ENCODE assay signal across 14 cellular contexts in genomic region chr1:7478142-7478796, GRCh38.
A peak's percentile ranks its signal among the peaks of the same experiment; 100 is the strongest.
DNase-seq lines count a peak whose midpoint lies in the region; ATAC-seq, FAIRE-seq and TF ChIP-seq lines count a peak whose summit lies in the region.
"Had no signal": no experiment of that assay in that cellular context is flagged by ENCODE, and none has a peak within 500 bp of the region (broad histone marks: within the 10 kb centered on the region; RNA-seq: fewer than 3 reads in every experiment).

No MANE protein-coding gene starts in this region.

- no peaks in the 10 kb centered on the region for H3K27me3 Mint-ChIP-seq in activated CD8-positive, alpha-beta T cell treated with anti-CD3 and anti-CD28 coated beads, Interleukin-2, amount 10 ng/mL, durations not matched to agents 7 days and 5 days (ENCODE audit: low read depth)

- H3K56ac ChIP-seq in H1 (replicated peaks; ENCODE audit: insufficient read length, low read depth, low read length), result no peak overlapping the region

- H4K5ac ChIP-seq in H1 (ENCODE audit: insufficient read length, low read depth, low read length), result no peak overlapping the region

- no peak overlapping the region for H2BK20ac ChIP-seq in H1 (ENCODE audit: low read length)

- no peak for TF ChIP-seq POLR2A in H1 (IDR thresholded peaks at IDR 0.05; ENCODE audit: control extremely low read depth in 1 of 2, low read depth in 2 of 2, low read length in 2 of 2)
- no peak for TF ChIP-seq POLR2A in transverse colon (IDR thresholded peaks at IDR 0.05)

- H4K20me1 ChIP-seq in H1 (replicated peaks in 1 of 2; ENCODE audit: control insufficient read depth in 1 of 2, insufficient read depth in 2 of 2, low read length in 2 of 2), result peaks cover 0 to 5% of the 10 kb centered on the region in 2 experiments

- H3K14ac ChIP-seq in H1 (ENCODE audit: insufficient read length), result no peak overlapping the region

- no peaks in the 10 kb centered on the region for H3K36me3 Mint-ChIP-seq in activated CD8-positive, alpha-beta T cell treated with anti-CD3 and anti-CD28 coated beads, Interleukin-2, amount 10 ng/mL, durations not matched to agents 7 days and 5 days (ENCODE audit: low read depth)
- H3K36me3 Mint-ChIP-seq: neural progenitor cell had no signal

- TF ChIP-seq RAD21 in H1 (IDR thresholded peaks at IDR 0.05 in 1 of 2, conservative IDR thresholded peaks at IDR 0.05 in 1 of 2; ENCODE audit: low read depth in 2 of 2, low read length in 2 of 2), result no peak

- H3K9me3 Mint-ChIP-seq in activated CD8-positive, alpha-beta T cell treated with anti-CD3 and anti-CD28 coated beads, Interleukin-2, amount 10 ng/mL, durations not matched to agents 7 days and 5 days (ENCODE audit: insufficient read depth), result no peaks in the 10 kb centered on the region
- H3K9me3 Mint-ChIP-seq: activated CD8-positive, alpha-beta T cell treated with anti-CD3 and anti-CD28 coated beads for 36 hours; neural progenitor cell had no signal

- H3K23ac ChIP-seq in H1 (ENCODE audit: insufficient read length), result no peak overlapping the region

- peak overlapping the region; percentile 8; the same call in 1 of the 2 replicates for H4K8ac ChIP-seq in H1 (ENCODE audit: extremely low read depth, insufficient read depth, low read length)

- H3K23me2 ChIP-seq in H1 (ENCODE audit: low read depth, low read length), result peaks cover 6% of the 10 kb centered on the region; the same call in 1 of the 2 replicates

- H2BK12ac ChIP-seq in H1 (ENCODE audit: low read depth, low read length), result 0 out of 2 replicates have a peak overlapping the region, but pooled peaks have one; percentile 17

- no peak overlapping the region for H4K91ac ChIP-seq in H1 (replicated peaks; ENCODE audit: insufficient read length, low read length)

- H3K4ac ChIP-seq in H1 (replicated peaks; ENCODE audit: insufficient read length, low read depth, low read length), result no peak overlapping the region

- H2AFZ ChIP-seq in H1 (ENCODE audit: low read length), result no peak overlapping the region
- H2AFZ ChIP-seq: neural progenitor cell had no signal

- H3K9ac ChIP-seq in H1 (replicated peaks in 1 of 4; ENCODE audit: extremely low read depth in 1 of 4, low read depth in 3 of 4, low read length in 3 of 4), result no peak overlapping the region
- H3K9ac ChIP-seq: neural progenitor cell had no signal

- POLR2A ChIA-PET in H1 (lab: Charles Lee; ENCODE audit: partially characterized antibody), result no interaction called here
- POLR2A ChIA-PET in activated CD8-positive, alpha-beta T cell treated with anti-CD3 and anti-CD28 coated beads, Interleukin-2, amount 10 ng/mL, durations not matched to agents 7 days and 5 days (lab: Charles Lee), result no interaction called here

- H3K4me3 ChIP-seq in H1 (ENCODE audit: extremely low read depth in 1 of 4, insufficient read depth in 2 of 4, low read depth in 3 of 4, low read length in 4 of 4) (no peak overlapping the region), transverse colon (no peak overlapping the region)
- H3K4me3 ChIP-seq: neural progenitor cell, testis had no signal

- no peaks in the 10 kb centered on the region for H3K27me3 ChIP-seq in H1 (replicated peaks in 1 of 4; ENCODE audit: control insufficient read depth in 3 of 4, extremely low read depth in 1 of 4, insufficient read depth in 3 of 4, low read length in 3 of 4)
- H3K27me3 ChIP-seq in transverse colon, result no peaks in the 10 kb centered on the region
- H3K27me3 ChIP-seq: neural progenitor cell, testis had no signal

- H3K4me2 ChIP-seq in H1 (ENCODE audit: insufficient read depth in 1 of 2, low read depth in 2 of 2, low read length in 2 of 2), result no peak overlapping the region

- TF ChIP-seq CTCF in H1 (IDR thresholded peaks at IDR 0.05; ENCODE audit: control extremely low read depth in 1 of 3, insufficient read depth in 1 of 3, low read depth in 1 of 3, low read length in 3 of 3), result no peak
- TF ChIP-seq CTCF in transverse colon (IDR thresholded peaks at IDR 0.05), result no peak

- TF ChIP-seq EP300 in H1 (IDR thresholded peaks at IDR 0.05; ENCODE audit: borderline replicate concordance in 1 of 2, low read depth in 2 of 2, low read length in 2 of 2) (no peak), transverse colon (IDR thresholded peaks at IDR 0.05; ENCODE audit: low read depth) (no peak)

- no peak overlapping the region for H2BK5ac ChIP-seq in H1 (ENCODE audit: low read depth, low read length)

- H3K27ac ChIP-seq in H1 (ENCODE audit: low read depth, low read length), result no peak overlapping the region
- peak overlapping the region; percentile 60 to 69 (median 66) for H3K27ac ChIP-seq in transverse colon
- H3K27ac ChIP-seq: neural progenitor cell had no signal

- H3K9me3 ChIP-seq in H1 (ENCODE audit: insufficient read depth in 2 of 2, low read depth in 1 of 2, low read length in 1 of 2), result no peaks in the 10 kb centered on the region
- H3K9me3 ChIP-seq in transverse colon, result no peaks in the 10 kb centered on the region
- H3K9me3 ChIP-seq: testis had no signal

- intact Hi-C loops in Right ventricle myocardium inferior (cut with DNase I), result no loop called here
- intact Hi-C loops in Right ventricle myocardium superior (cut with DNase I), result no loop called here
- intact Hi-C loops in transverse colon (cut with DNase I; ENCODE audit: low total_unique reads), result no loop called here

- H3K79me2 ChIP-seq in H1 (ENCODE audit: control insufficient read depth in 1 of 2, insufficient read depth in 2 of 2, low read length in 2 of 2), result no peaks in the 10 kb centered on the region

- CTCF ChIA-PET in H1 (lab: Charles Lee; ENCODE audit: partially characterized antibody), result interaction anchor here (1.2 to 10.0 kb wide), 5 partner anchors 8 to 253 kb away, joined by 3 to 78 read pairs (median 4); no protein-coding TSS in a partner anchor
- CTCF ChIA-PET in activated CD8-positive, alpha-beta T cell treated with anti-CD3 and anti-CD28 coated beads, Interleukin-2, amount 10 ng/mL, durations not matched to agents 7 days and 5 days (lab: Charles Lee), result no interaction called here

- WGBS in H1 (ENCODE audit: extremely low coverage in 1 of 2, insufficient coverage in 1 of 2, insufficient read length in 1 of 2, insufficient replicate concordance in 2 of 2, low coverage in 1 of 2, low lambda C conversion rate in 2 of 2, missing lambda C conversion rate in 1 of 2), 2 experiments, result 84% methylated on average over 13 of the region's 13 CpGs; no CpG with 5 or more reads in 1 of the 2 experiments
- WGBS in transverse colon (ENCODE audit: low coverage in 1 of 2), 2 donors, result 35 to 62% methylated on average over 8 to 13 of the region's 13 CpGs

- H3K36me3 ChIP-seq in H1 (ENCODE audit: control insufficient read depth in 2 of 4, insufficient read depth in 4 of 4, low read length in 3 of 4), result no peaks in the 10 kb centered on the region
- no peaks in the 10 kb centered on the region for H3K36me3 ChIP-seq in transverse colon
- H3K36me3 ChIP-seq: neural progenitor cell had no signal

- H2BK120ac ChIP-seq in H1 (replicated peaks; ENCODE audit: low read depth, low read length), result no peak overlapping the region

- H3K27ac Mint-ChIP-seq in activated CD8-positive, alpha-beta T cell treated with anti-CD3 and anti-CD28 coated beads, Interleukin-2, amount 10 ng/mL, durations not matched to agents 7 days and 5 days, result no peak overlapping the region
- H3K27ac Mint-ChIP-seq: activated CD8-positive, alpha-beta T cell treated with anti-CD3 and anti-CD28 coated beads for 36 hours; neural progenitor cell had no signal

- no peak for FAIRE-seq in H1 (lab: Jason Lieb, UNC)

- in situ Hi-C loops in transverse colon (cut with MboI; ENCODE audit: low pct_ligation_motif_present in 1 of 4, low pct_unique_long_range_greater_than_20kb in 1 of 4, low sequenced_read_pairs in 3 of 4), result no loop called here

- H3K79me1 ChIP-seq in H1 (ENCODE audit: low read depth, low read length), result no peaks in the 10 kb centered on the region

- no peaks in the 10 kb centered on the region for H3K4me1 Mint-ChIP-seq in activated CD8-positive, alpha-beta T cell treated with anti-CD3 and anti-CD28 coated beads, Interleukin-2, amount 10 ng/mL, durations not matched to agents 7 days and 5 days (ENCODE audit: low read depth)

- no peak overlapping the region for H2BK15ac ChIP-seq in H1 (ENCODE audit: low read length)

- no peak for ATAC-seq in Right ventricle myocardium inferior
- no peak for ATAC-seq in Right ventricle myocardium superior (ENCODE audit: poor library complexity)
- no peak for ATAC-seq in activated CD8-positive, alpha-beta T cell treated with anti-CD3 and anti-CD28 coated beads, Interleukin-2, amount 10 ng/mL, durations not matched to agents 7 days and 5 days
- ATAC-seq in HG03520 (IDR thresholded peaks at IDR 0.05; ENCODE audit: unreplicated experiment), result no peak
- ATAC-seq: activated CD8-positive, alpha-beta T cell treated with anti-CD3 and anti-CD28 coated beads for 36 hours had no signal

- peaks cover 0 to 4% (median 0%) of the 10 kb centered on the region in 4 experiments; a peak in 3 of 7 replicates for H3K4me1 ChIP-seq in H1 (replicated peaks in 1 of 4; ENCODE audit: control insufficient read depth in 3 of 4, insufficient read depth in 4 of 4, low read length in 3 of 4)
- no peaks in the 10 kb centered on the region for H3K4me1 ChIP-seq in transverse colon

- DNase-seq in Right ventricle myocardium inferior (ENCODE audit: missing footprints), result peak; percentile 33
- DNase-seq in Right ventricle myocardium superior, result no peak
- DNase-seq in H1 (ENCODE audit: low read depth in 1 of 2, low spot score in 2 of 2), result no peak
- peak; percentile 35 for DNase-seq in midbrain (lab: John Stamatoyannopoulos, UW)
- DNase-seq in transverse colon, result no peak
- no peak for DNase-seq in activated CD8-positive, alpha-beta T cell treated with anti-CD3 and anti-CD28 coated beads, Interleukin-2, amount 10 ng/mL, durations not matched to agents 7 days and 5 days
- DNase-seq in stimulated activated CD4-positive, alpha-beta T cell treated with anti-CD3 and anti-CD28 coated beads, Interleukin-12 subunit alpha, Interleukin-12 subunit beta, amount 100 ng/mL, for 4 hours, result no peak
- DNase-seq: glutamatergic neuron, KG1, NCI-H1436 treated with DMSO at 0.1 percent for 48 hours had no signal

- H3K4me3 Mint-ChIP-seq in activated CD8-positive, alpha-beta T cell treated with anti-CD3 and anti-CD28 coated beads, Interleukin-2, amount 10 ng/mL, durations not matched to agents 7 days and 5 days, result no peak overlapping the region
- H3K4me3 Mint-ChIP-seq: activated CD8-positive, alpha-beta T cell treated with anti-CD3 and anti-CD28 coated beads for 36 hours; neural progenitor cell had no signal

- no peak overlapping the region for H2AK5ac ChIP-seq in H1 (ENCODE audit: low read depth, low read length)

- H3K18ac ChIP-seq in H1 (ENCODE audit: extremely low read depth, low read length), result no peak overlapping the region; the same call in 1 of the 2 replicates

TF ChIP-seq in H1, 55 proteins besides CTCF, POLR2A, EP300 and RAD21 (continues in another document):
- TF ChIP-seq CBX8 (IDR thresholded peaks at IDR 0.05; ENCODE audit: borderline replicate concordance, low read depth, low read length), result no peak
- TF ChIP-seq EGR1 (IDR thresholded peaks at IDR 0.05; ENCODE audit: borderline replicate concordance, low read depth, low read length), result no peak
- TF ChIP-seq POU5F1 (IDR thresholded peaks at IDR 0.05; ENCODE audit: low read depth, low read length), result no peak
- no peak for TF ChIP-seq ASH2L (IDR thresholded peaks at IDR 0.05; ENCODE audit: low read length)
- no peak for TF ChIP-seq BACH1 (IDR thresholded peaks at IDR 0.05; ENCODE audit: low read length)
- no peak for TF ChIP-seq CHD1 (IDR thresholded peaks at IDR 0.05; ENCODE audit: low read depth, low read length)
- TF ChIP-seq CHD2 (IDR thresholded peaks at IDR 0.05; ENCODE audit: low read length), result no peak

Comparison
In these comparisons a context has a peak if more than half of its experiments do, and no peak if none do; other contexts are left out.
1. DNase-seq: peak in Right ventricle myocardium inferior (single experiment) and midbrain (single experiment); none in Right ventricle myocardium superior (single experiment), H1 (0 of 2), transverse colon (single experiment), activated CD8-positive, alpha-beta T cell treated with anti-CD3 and anti-CD28 coated beads, Interleukin-2, amount 10 ng/mL, durations not matched to agents 7 days and 5 days (single experiment) and stimulated activated CD4-positive, alpha-beta T cell treated with anti-CD3 and anti-CD28 coated beads, Interleukin-12 subunit alpha, Interleukin-12 subunit beta, amount 100 ng/mL, for 4 hours (single experiment).